In genomic region chr5:113748403-113748802, GRCh38 we compare ENCODE assay signal across 22 cellular contexts.
A peak's percentile ranks its signal among the peaks of the same experiment; 100 is the strongest.
DNase-seq lines count a peak whose midpoint lies in the region; ATAC-seq, FAIRE-seq and TF ChIP-seq lines count a peak whose summit lies in the region.
"Had no signal": no experiment of that assay in that cellular context is flagged by ENCODE, and none has a peak within 500 bp of the region (broad histone marks: within the 10 kb centered on the region; RNA-seq: fewer than 3 reads in every experiment).

No MANE protein-coding gene starts in this region.

- CTCF ChIA-PET in activated CD4-positive, alpha-beta memory T cell treated with anti-CD3 and anti-CD28 coated beads, Interleukin-2, amount 10 ng/mL, durations not matched to agents 7 days and 5 days (lab: Charles Lee), result interaction anchor here (0.7 kb wide), 1 partner anchor 749 kb away, joined by 3 read pairs; no protein-coding TSS in a partner anchor

- no peaks in the 10 kb centered on the region for H3K27me3 ChIP-seq in bronchial epithelial cell (ENCODE audit: control insufficient read depth, insufficient read depth, low read length)

- no peak overlapping the region for H3K27ac Mint-ChIP-seq in activated CD4-positive, alpha-beta memory T cell treated with anti-CD3 and anti-CD28 coated beads, Interleukin-2, amount 10 ng/mL, durations not matched to agents 7 days and 5 days
- H3K27ac Mint-ChIP-seq: CD8-positive, alpha-beta T cell had no signal

- TF ChIP-seq CTCF in bronchial epithelial cell (IDR thresholded peaks at IDR 0.05; ENCODE audit: insufficient read depth, low read length, severe bottlenecking), result no peak

- H3K4me3 ChIP-seq in bronchial epithelial cell (ENCODE audit: low read depth, low read length), result no peak overlapping the region
- H3K4me3 ChIP-seq: BLaER1, GM23248, MG63 had no signal

- POLR2A ChIA-PET in activated CD4-positive, alpha-beta memory T cell treated with anti-CD3 and anti-CD28 coated beads, Interleukin-2, amount 10 ng/mL, durations not matched to agents 7 days and 5 days (lab: Charles Lee), result no interaction called here

- no peaks in the 10 kb centered on the region for H3K27me3 Mint-ChIP-seq in activated CD4-positive, alpha-beta memory T cell treated with anti-CD3 and anti-CD28 coated beads, Interleukin-2, amount 10 ng/mL, durations not matched to agents 7 days and 5 days

- no peaks in the 10 kb centered on the region for H3K4me1 Mint-ChIP-seq in activated CD4-positive, alpha-beta memory T cell treated with anti-CD3 and anti-CD28 coated beads, Interleukin-2, amount 10 ng/mL, durations not matched to agents 7 days and 5 days

- no peak overlapping the region for H3K4me3 Mint-ChIP-seq in activated CD4-positive, alpha-beta memory T cell treated with anti-CD3 and anti-CD28 coated beads, Interleukin-2, amount 10 ng/mL, durations not matched to agents 7 days and 5 days
- H3K4me3 Mint-ChIP-seq: CD8-positive, alpha-beta T cell had no signal

- FAIRE-seq in bronchial epithelial cell (lab: Jason Lieb, UNC), result no peak
- FAIRE-seq: A204.1, D721Med, G401.6, GM18507 had no signal

- ATAC-seq in HG02763 (IDR thresholded peaks at IDR 0.05; ENCODE audit: unreplicated experiment), result no peak
- ATAC-seq: CD8-positive, alpha-beta T cell had no signal

- H3K9me3 Mint-ChIP-seq in activated CD4-positive, alpha-beta memory T cell treated with anti-CD3 and anti-CD28 coated beads, Interleukin-2, amount 10 ng/mL, durations not matched to agents 7 days and 5 days, result no peaks in the 10 kb centered on the region
- H3K9me3 Mint-ChIP-seq: CD8-positive, alpha-beta T cell had no signal

- H3K36me3 ChIP-seq in bronchial epithelial cell (ENCODE audit: control insufficient read depth, insufficient read depth, low read length), result no peaks in the 10 kb centered on the region
- H3K36me3 ChIP-seq: BLaER1, MG63 had no signal

- H3K36me3 Mint-ChIP-seq in activated CD4-positive, alpha-beta memory T cell treated with anti-CD3 and anti-CD28 coated beads, Interleukin-2, amount 10 ng/mL, durations not matched to agents 7 days and 5 days (ENCODE audit: low read depth), result no peaks in the 10 kb centered on the region
- H3K36me3 Mint-ChIP-seq: CD8-positive, alpha-beta T cell had no signal

- DNase-seq in DMS53 treated with DMSO at 0.1 percent for 48 hours (lab: John Stamatoyannopoulos, UW; ENCODE audit: unreplicated experiment), result peak; percentile 4
- peak; percentile 66 for DNase-seq in bronchial epithelial cell (ENCODE audit: low read depth)
- DNase-seq in glomerular endothelial cell (ENCODE audit: extremely low read depth, low read depth, low spot score), result peak; percentile 27
- peak; percentile 5 for DNase-seq in pulmonary artery endothelial cell (ENCODE audit: low read depth, low spot score)
- no peak for DNase-seq in HUDEP-2 (lab: John Stamatoyannopoulos, UW; ENCODE audit: unreplicated experiment in 76 of 76)
- DNase-seq in activated CD4-positive, alpha-beta memory T cell treated with anti-CD3 and anti-CD28 coated beads, Interleukin-2, amount 10 ng/mL, durations not matched to agents 7 days and 5 days, result no peak
- DNase-seq: CD8-positive, alpha-beta T cell; DND-41; GM23248; HCEC 1CT; MG63; NCI-H1092; NCI-H1694 treated with DMSO at 0.1 percent for 48 hours; NCI-H446; NK-92 treated with Interleukin-12 subunit alpha and Interleukin-12 subunit beta, amount 100 ng/mL, for 24 hours; SIG-M5 had no signal

Comparison
In these comparisons a context has a peak if more than half of its experiments do, and no peak if none do; other contexts are left out.
1. DNase-seq: peak in DMS53 treated with DMSO at 0.1 percent for 48 hours (single experiment), bronchial epithelial cell (single experiment), glomerular endothelial cell (single experiment) and pulmonary artery endothelial cell (single experiment); none in HUDEP-2 (0 of 76) and activated CD4-positive, alpha-beta memory T cell treated with anti-CD3 and anti-CD28 coated beads, Interleukin-2, amount 10 ng/mL, durations not matched to agents 7 days and 5 days (single experiment).